8 cellular contexts compared by ENCODE assay signal in genomic region chr12:122975790-122976647, GRCh38. TPM values are rescaled to one million over a fixed set of nuclear protein-coding genes. Genes with fewer than 3 reads are reported as not detected.
DNase-seq lines count a peak whose midpoint lies in the region; ATAC-seq and TF ChIP-seq lines count a peak whose summit lies in the region.

No MANE protein-coding gene starts in this region.

- H3K4me3 Mint-ChIP-seq in activated naive CD8-positive, alpha-beta T cell treated with anti-CD3 and anti-CD28 coated beads for 36 hours: peak overlapping the region; percentile 97

- H3K27ac Mint-ChIP-seq in activated naive CD8-positive, alpha-beta T cell treated with anti-CD3 and anti-CD28 coated beads for 36 hours: peak overlapping the region; percentile 100

- no peak for TF ChIP-seq CTCF in heart left ventricle (IDR thresholded peaks at IDR 0.05)
- no peak for TF ChIP-seq CTCF in upper lobe of left lung (IDR thresholded peaks at IDR 0.05)

- intact Hi-C loops in heart left ventricle (cut with DNase I) (loop anchor here in 4 of 10 donors (2.0 to 5.0 kb wide), 3 partner anchors 176 to 257 kb away; partner anchors contain the start of genes MPHOSPH9 (in 3 of the 4), MTRFR (in 3 of the 4) and PITPNM2 (in 1 of the 4)), Right ventricle myocardium superior (cut with DNase I) (loop anchor here (10.0 kb wide), 1 partner anchor 169 kb away; no protein-coding TSS in a partner anchor)

- no peaks in the 10 kb centered on the region for H3K9me3 Mint-ChIP-seq in activated naive CD8-positive, alpha-beta T cell treated with anti-CD3 and anti-CD28 coated beads for 36 hours

- H3K36me3 ChIP-seq in heart left ventricle: peaks cover 0 to 13% (median 0%) of the 10 kb centered on the region in 9 donors
- peaks cover 0 to 6% (median 3%) of the 10 kb centered on the region in 4 donors for H3K36me3 ChIP-seq in upper lobe of left lung

- H3K4me1 Mint-ChIP-seq in activated naive CD8-positive, alpha-beta T cell treated with anti-CD3 and anti-CD28 coated beads for 36 hours: peaks cover 25% of the 10 kb centered on the region

- 5 to 11% (median 8%) methylated on average over 8 of the region's 8 CpGs for WGBS in heart left ventricle, 4 donors
- 5 to 11% methylated on average over 6 to 8 of the region's 8 CpGs for WGBS in upper lobe of left lung, 2 donors

- peaks cover 3% of the 10 kb centered on the region for H3K36me3 Mint-ChIP-seq in activated naive CD8-positive, alpha-beta T cell treated with anti-CD3 and anti-CD28 coated beads for 36 hours

- H3K9me3 ChIP-seq in heart left ventricle: no peaks in the 10 kb centered on the region
- H3K9me3 ChIP-seq in upper lobe of left lung: no peaks in the 10 kb centered on the region

- ATAC-seq in heart left ventricle (no peak), Right ventricle myocardium superior (ENCODE audit: poor library complexity) (no peak), upper lobe of left lung (ENCODE audit: low FRiP score in 2 of 2) (no peak), HG02938 (IDR thresholded peaks at IDR 0.05; ENCODE audit: unreplicated experiment) (no peak), GM18868 (IDR thresholded peaks at IDR 0.05; ENCODE audit: unreplicated experiment) (no peak)

- H3K4me1 ChIP-seq in heart left ventricle (peaks cover 9 to 48% (median 33%) of the 10 kb centered on the region in 12 donors), upper lobe of left lung (peaks cover 32 to 59% (median 35%) of the 10 kb centered on the region in 4 donors)

- no peak for TF ChIP-seq POLR2A in heart left ventricle (IDR thresholded peaks at IDR 0.05)
- no peak for TF ChIP-seq POLR2A in upper lobe of left lung (IDR thresholded peaks at IDR 0.05)

- H3K27ac ChIP-seq in heart left ventricle (peak overlapping the region in 9 of 12 donors; percentile 97 to 100 (median 99)), layer of hippocampus (ENCODE audit: low read depth, low read length) (peak overlapping the region; percentile 95), upper lobe of left lung (peak overlapping the region; percentile 96 to 99 (median 97))

- TF ChIP-seq EP300 in upper lobe of left lung (IDR thresholded peaks at IDR 0.05): no peak

- no peaks in the 10 kb centered on the region for H3K27me3 ChIP-seq in heart left ventricle
- H3K27me3 ChIP-seq in layer of hippocampus (ENCODE audit: control insufficient read depth, insufficient read depth, low read length): no peaks in the 10 kb centered on the region
- H3K27me3 ChIP-seq in upper lobe of left lung: no peaks in the 10 kb centered on the region

- no peaks in the 10 kb centered on the region for H3K27me3 Mint-ChIP-seq in activated naive CD8-positive, alpha-beta T cell treated with anti-CD3 and anti-CD28 coated beads for 36 hours

- DNase-seq in heart left ventricle (peak in 1 of 5 donors; percentile 7), Right ventricle myocardium superior (no peak), upper lobe of left lung (no peak), NCI-H510A treated with DMSO at 0.1 percent for 48 hours (lab: John Stamatoyannopoulos, UW) (no peak)
- DNase-seq in activated naive CD8-positive, alpha-beta T cell treated with anti-CD3 and anti-CD28 coated beads for 36 hours: no peak

- peak overlapping the region; percentile 69 to 100 (median 90) for H3K4me3 ChIP-seq in heart left ventricle
- H3K4me3 ChIP-seq in upper lobe of left lung: peak overlapping the region; percentile 89 to 99 (median 94)

RNA-seq across cellular contexts. Expression of gene OGFOD2, which starts 1.0 kb away (rescaled TPM):
- total RNA-seq in heart left ventricle: 10 to 100 TPM in 6 of 9 donors, 1 to 10 TPM in 3; 4.4 to 17.0 (median 12.7) TPM
- polyA plus RNA-seq in heart left ventricle: 10 to 100 TPM; 12.7 to 19.7 TPM
- total RNA-seq in Right ventricle myocardium superior: 14.2 TPM
- total RNA-seq in activated naive CD8-positive, alpha-beta T cell treated with anti-CD3 and anti-CD28 coated beads for 36 hours: 10 to 100 TPM; 26.8 to 31.8 TPM
- 10 to 100 TPM in 5 of 6 donors, 1 to 10 TPM in 1; 8.1 to 44.0 (median 17.6) TPM for total RNA-seq in upper lobe of left lung

RNA-seq across cellular contexts. Expression of gene ARL6IP4, which starts 4.5 kb away (rescaled TPM):
- total RNA-seq in heart left ventricle (100 to 1,000 TPM; 123 to 236 (median 140) TPM), Right ventricle myocardium superior (162 TPM), upper lobe of left lung (100 to 1,000 TPM; 163 to 248 (median 187) TPM)
- polyA plus RNA-seq in heart left ventricle: 100 to 1,000 TPM; 186 to 325 TPM
- total RNA-seq in activated naive CD8-positive, alpha-beta T cell treated with anti-CD3 and anti-CD28 coated beads for 36 hours: 100 to 1,000 TPM; 165 to 168 TPM

RNA-seq across cellular contexts. Expression of gene ABCB9, which starts 9.8 kb away (rescaled TPM):
- total RNA-seq in heart left ventricle (1 to 10 TPM; 3.1 to 8.6 (median 4.7) TPM), Right ventricle myocardium superior (3.9 TPM), upper lobe of left lung (1 to 10 TPM; 2.1 to 9.9 (median 4.3) TPM)
- 1 to 10 TPM; 3.1 to 3.3 TPM for polyA plus RNA-seq in heart left ventricle
- 1 to 10 TPM; 3.6 TPM for total RNA-seq in activated naive CD8-positive, alpha-beta T cell treated with anti-CD3 and anti-CD28 coated beads for 36 hours
